ENCODE assay signal across 8 cellular contexts in the genomic region with DNA sequence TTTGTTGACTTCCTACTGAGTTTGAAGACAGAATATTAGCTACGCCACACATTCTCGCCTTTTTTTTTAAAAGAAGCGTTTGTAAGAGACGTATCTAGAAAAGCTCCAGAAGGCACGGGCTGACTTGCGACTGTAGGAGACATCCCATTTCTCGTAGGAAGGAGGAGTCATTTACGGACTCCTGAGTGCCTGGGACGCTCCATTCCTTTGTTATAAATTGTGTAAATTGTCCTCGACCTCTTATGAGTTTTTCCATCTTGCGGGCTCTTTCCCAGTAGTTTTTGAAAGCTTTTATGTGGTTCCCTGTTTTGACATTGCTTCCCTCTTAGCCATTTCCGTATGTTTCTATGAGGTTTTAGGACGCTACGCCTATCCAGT. TPM values are rescaled to one million over a fixed set of nuclear protein-coding genes. Genes with fewer than 3 reads are reported as not detected.
DNase-seq lines count a peak whose midpoint lies in the region; ATAC-seq and TF ChIP-seq lines count a peak whose summit lies in the region.

No MANE protein-coding gene starts in this region.

- 1 to 2% methylated on average over 14 of the region's 14 CpGs for WGBS in esophagus squamous epithelium, 2 donors

- DNase-seq in SIG-M5 treated with dmso at 0.1 percent for 504 hours (lab: John Stamatoyannopoulos, UW; ENCODE audit: unreplicated experiment) (peak; percentile 7), SIG-M5 (lab: John Stamatoyannopoulos, UW) (no peak), SJSA1 (ENCODE audit: low read depth in 1 of 2, low spot score in 2 of 2) (peak in 1 of 2 experiments; percentile 23), esophagus squamous epithelium (lab: John Stamatoyannopoulos, UW) (no peak), progenitor cell of endocrine pancreas (ENCODE audit: low spot score, unreplicated experiment) (no peak), HPDE6-E6E7 (ENCODE audit: extremely low spot score) (no peak), putamen (ENCODE audit: low spot score) (no peak)

- TF ChIP-seq POLR2A in esophagus squamous epithelium (IDR thresholded peaks at IDR 0.05) = no peak

- no peaks in the 10 kb centered on the region for H3K9me3 Mint-ChIP-seq in progenitor cell of endocrine pancreas (ENCODE audit: low read depth)

- H3K9me3 ChIP-seq in SJSA1 (replicated peaks) = no peaks in the 10 kb centered on the region
- no peaks in the 10 kb centered on the region for H3K9me3 ChIP-seq in esophagus squamous epithelium

- H3K27me3 Mint-ChIP-seq in progenitor cell of endocrine pancreas = no peaks in the 10 kb centered on the region

- no peak overlapping the region for H3K27ac ChIP-seq in SJSA1
- H3K27ac ChIP-seq in esophagus squamous epithelium = peak overlapping the region in 3 of 4 donors; percentile 86 to 96 (median 88)

- H3K4me1 Mint-ChIP-seq in progenitor cell of endocrine pancreas (ENCODE audit: low read depth) = peaks cover 24% of the 10 kb centered on the region

- H3K27me3 ChIP-seq in SJSA1 (replicated peaks) (no peaks in the 10 kb centered on the region), esophagus squamous epithelium (no peaks in the 10 kb centered on the region)

- no peak for ATAC-seq in esophagus mucosa

- H3K4me3 ChIP-seq in SJSA1 (peak overlapping the region; percentile 98), esophagus squamous epithelium (peak overlapping the region; percentile 84 to 98 (median 89))

- peaks cover 16% of the 10 kb centered on the region for H3K36me3 Mint-ChIP-seq in progenitor cell of endocrine pancreas (ENCODE audit: insufficient read depth)

- TF ChIP-seq CTCF in esophagus squamous epithelium (IDR thresholded peaks at IDR 0.05) (no peak), progenitor cell of endocrine pancreas (IDR thresholded peaks at IDR 0.05; ENCODE audit: unreplicated experiment) (no peak)

- H3K27ac Mint-ChIP-seq in progenitor cell of endocrine pancreas = peak overlapping the region; percentile 69

- peaks cover 52% of the 10 kb centered on the region for H3K36me3 ChIP-seq in SJSA1
- H3K36me3 ChIP-seq in esophagus squamous epithelium = peaks cover 0 to 48% (median 0%) of the 10 kb centered on the region in 3 donors

- intact Hi-C loops in esophagus squamous epithelium (cut with DNase I) = no loop called here

- H3K4me1 ChIP-seq in SJSA1 (replicated peaks) = peaks cover 15% of the 10 kb centered on the region
- peaks cover 27 to 57% (median 27%) of the 10 kb centered on the region in 3 donors for H3K4me1 ChIP-seq in esophagus squamous epithelium

- H3K4me3 Mint-ChIP-seq in progenitor cell of endocrine pancreas (ENCODE audit: low read depth) = peak overlapping the region; percentile 89

RNA-seq across cellular contexts. Expression of a gene that starts 1.0 kb away (rescaled TPM):
- total RNA-seq in SJSA1 (2014; rRNA removed; shearing (Covaris generic)) = 57.5 and 97.2 TPM in 2 replicates
- total RNA-seq in esophagus squamous epithelium = 10 to 100 TPM; 54.9 to 70.7 (median 61.5) TPM
- total RNA-seq in progenitor cell of endocrine pancreas = 129 and 130 TPM in 2 replicates
- total RNA-seq in esophagus mucosa = 52.6 TPM

RNA-seq across cellular contexts. Expression of a gene that starts 12.6 kb away (rescaled TPM):
- 0.16 TPM in 1 of 2 replicates, not detected in the other for total RNA-seq in SJSA1 (2014; rRNA removed; shearing (Covaris generic))
- total RNA-seq in esophagus squamous epithelium (1 to 10 TPM in 1 of 4 donors, not detected in 3; 2.1 TPM), progenitor cell of endocrine pancreas (9.0 and 9.5 TPM in 2 replicates), esophagus mucosa (not detected)

RNA-seq across cellular contexts. Expression of a gene that starts 17.6 kb away (rescaled TPM):
- total RNA-seq in SJSA1 (2014; rRNA removed; shearing (Covaris generic)) = 33.5 and 44.6 TPM in 2 replicates
- total RNA-seq in esophagus squamous epithelium = 100 to 1,000 TPM; 109 to 129 (median 123) TPM
- 57.8 and 62.2 TPM in 2 replicates for total RNA-seq in progenitor cell of endocrine pancreas
- 102 TPM for total RNA-seq in esophagus mucosa

RNA-seq across cellular contexts. Expression of a gene that starts 33.5 kb away (rescaled TPM):
- 0.11 and 0.16 TPM in 2 replicates for total RNA-seq in SJSA1 (2014; rRNA removed; shearing (Covaris generic))
- 1 to 10 TPM in 2 of 4 donors, under 1 TPM in 2; 0.32 to 2.3 (median 1.0) TPM for total RNA-seq in esophagus squamous epithelium
- total RNA-seq in progenitor cell of endocrine pancreas = 5.1 and 5.8 TPM in 2 replicates
- 1.1 TPM for total RNA-seq in esophagus mucosa

RNA-seq across cellular contexts. Expression of a gene that starts 40.4 kb away (rescaled TPM):
- total RNA-seq in SJSA1 (2014; rRNA removed; shearing (Covaris generic)) = 64.1 and 70.5 TPM in 2 replicates
- total RNA-seq in esophagus squamous epithelium = 10 to 100 TPM; 21.9 to 53.2 (median 42.2) TPM
- total RNA-seq in progenitor cell of endocrine pancreas = 168 and 169 TPM in 2 replicates
- total RNA-seq in esophagus mucosa = 74.4 TPM
